17 cellular contexts compared by ENCODE assay signal in the genomic region with DNA sequence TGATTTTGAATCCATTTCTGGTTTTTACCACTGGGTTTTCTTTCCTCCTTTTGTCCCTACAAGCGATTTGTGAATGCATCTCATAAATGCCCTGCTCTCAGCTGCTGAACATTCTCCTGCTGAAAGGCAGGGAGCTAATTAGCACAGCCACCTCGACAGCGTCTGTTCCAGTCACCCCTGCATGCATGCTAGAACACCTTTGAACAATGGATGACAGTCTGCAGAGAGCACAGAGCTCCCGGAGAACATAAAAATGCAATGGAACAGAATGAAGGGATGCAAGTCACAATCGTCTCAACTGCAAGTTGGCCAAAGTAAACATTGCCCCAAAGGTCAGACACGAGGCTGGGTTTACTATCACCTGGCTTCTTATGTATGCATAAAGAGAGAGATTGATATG.
"Had no signal": no experiment of that assay in that cellular context is flagged by ENCODE, and none has a peak within 500 bp of the region (broad histone marks: within the 10 kb centered on the region; RNA-seq: fewer than 3 reads in every experiment).

No MANE protein-coding gene starts in this region.

- H3K9me3 ChIP-seq: ovary, sigmoid colon, transverse colon had no signal

- H3K36me3 Mint-ChIP-seq: natural killer cell treated with Interleukin-12 subunit alpha and Interleukin-12 subunit beta and Interleukin-15 and Interleukin-18, amount 100 ng/mL, for 72 hours had no signal

- H3K36me3 ChIP-seq: ovary, sigmoid colon, transverse colon had no signal

- H3K27me3 Mint-ChIP-seq: natural killer cell treated with Interleukin-12 subunit alpha and Interleukin-12 subunit beta and Interleukin-15 and Interleukin-18, amount 100 ng/mL, for 72 hours had no signal

- ATAC-seq: esophagus mucosa; left cardiac atrium; natural killer cell treated with Interleukin-12 subunit alpha and Interleukin-12 subunit beta and Interleukin-15 and Interleukin-18, amount 100 ng/mL, for 72 hours had no signal

- H3K27ac Mint-ChIP-seq: activated naive CD8-positive, alpha-beta T cell; natural killer cell treated with Interleukin-12 subunit alpha and Interleukin-12 subunit beta and Interleukin-15 and Interleukin-18, amount 100 ng/mL, for 72 hours had no signal

- DNase-seq: activated CD4-positive, alpha-beta T cell treated with anti-CD3 and anti-CD28 coated beads for 1 hour; activated CD4-positive, alpha-beta T cell treated with anti-CD3 and anti-CD28 coated beads, Interleukin-2, amount 50 U/mL, for 48 hours; activated gamma-delta T cell; activated T-cell treated with anti-CD3 and anti-CD28 coated beads, Interleukin-2, amount 50 U/mL, for 48 hours; aorta; dorsolateral prefrontal cortex; left cardiac atrium; mammary epithelial cell; ovary; sigmoid colon; stimulated activated CD4-positive, alpha-beta T cell treated with anti-CD3 and anti-CD28 coated beads, Interleukin-2, amount 100 ng/mL, for 24 hours; stimulated activated naive CD4-positive, alpha-beta T cell; substantia nigra; transverse colon had no signal

- H3K27me3 ChIP-seq: ovary, sigmoid colon, transverse colon had no signal

- H3K9me3 Mint-ChIP-seq: natural killer cell treated with Interleukin-12 subunit alpha and Interleukin-12 subunit beta and Interleukin-15 and Interleukin-18, amount 100 ng/mL, for 72 hours had no signal

- H3K4me3 ChIP-seq: dorsolateral prefrontal cortex, ovary, sigmoid colon, transverse colon had no signal

- H3K4me3 Mint-ChIP-seq: activated naive CD8-positive, alpha-beta T cell; natural killer cell treated with Interleukin-12 subunit alpha and Interleukin-12 subunit beta and Interleukin-15 and Interleukin-18, amount 100 ng/mL, for 72 hours had no signal

- H3K4me1 ChIP-seq: sigmoid colon had no signal
